In genomic region chr12:51950682-51951198, GRCh38 we compare ENCODE assay signal across 9 cellular contexts. TPM values are rescaled to one million over a fixed set of nuclear protein-coding genes. Genes with fewer than 3 reads are reported as not detected.
DNase-seq lines count a peak whose midpoint lies in the region; ATAC-seq and TF ChIP-seq lines count a peak whose summit lies in the region.
"Had no signal": no experiment of that assay in that cellular context is flagged by ENCODE, and none has a peak within 500 bp of the region (broad histone marks: within the 10 kb centered on the region; RNA-seq: fewer than 3 reads in every experiment).

No MANE protein-coding gene starts in this region.

- H3K4me1 Mint-ChIP-seq in natural killer cell, result peaks cover 12 to 30% of the 10 kb centered on the region in 2 donors

- H3K27ac Mint-ChIP-seq in natural killer cell, result peak overlapping the region; percentile 79 to 89

- peaks cover 9% of the 10 kb centered on the region for H3K4me1 ChIP-seq in colonic mucosa

- peak overlapping the region; percentile 63 for H3K4me3 ChIP-seq in AG09309 (ENCODE audit: control insufficient read depth, low read depth, low read length)
- peak overlapping the region; percentile 63 for H3K4me3 ChIP-seq in Jurkat, Clone E6-1 (ENCODE audit: low read length)
- peak overlapping the region; percentile 39 for H3K4me3 ChIP-seq in colonic mucosa

- peak overlapping the region; percentile 97 for H3K4me3 Mint-ChIP-seq in natural killer cell

- TF ChIP-seq CTCF in AG09309 (IDR thresholded peaks at IDR 0.05; ENCODE audit: control insufficient read depth, insufficient read depth, low read depth, low read length, missing control alignments) (no peak), colonic mucosa (IDR thresholded peaks at IDR 0.05) (no peak), natural killer cell (IDR thresholded peaks at IDR 0.05) (no peak)

- no peaks in the 10 kb centered on the region for H3K36me3 ChIP-seq in colonic mucosa

- H3K9me3 ChIP-seq in colonic mucosa, result no peaks in the 10 kb centered on the region

- H3K27ac ChIP-seq in colonic mucosa, result no peak overlapping the region

- DNase-seq in AG09309 (ENCODE audit: low read depth) (no peak), colonic mucosa (no peak), natural killer cell (no peak), RKO (ENCODE audit: low spot score) (no peak), T1000 (lab: John Stamatoyannopoulos, UW) (no peak)
- no peak for DNase-seq in Jurkat, Clone E6-1 (ENCODE audit: low read depth, low spot score)

- H3K36me3 Mint-ChIP-seq in natural killer cell, result no peaks in the 10 kb centered on the region

- no peaks in the 10 kb centered on the region for H3K9me3 Mint-ChIP-seq in natural killer cell

- H3K27me3 ChIP-seq in colonic mucosa, result no peaks in the 10 kb centered on the region

- ATAC-seq in natural killer cell (peak in 1 of 3 donors; percentile 9), GM18870 (IDR thresholded peaks at IDR 0.05; ENCODE audit: unreplicated experiment) (no peak), HG02571 (IDR thresholded peaks at IDR 0.05; ENCODE audit: unreplicated experiment) (no peak)

- H3K9ac ChIP-seq in colonic mucosa (ENCODE audit: low read depth in 2 of 2, low read length in 2 of 2), result peak overlapping the region; percentile 67 to 79

- peaks cover 17 to 20% of the 10 kb centered on the region in 2 donors for H3K27me3 Mint-ChIP-seq in natural killer cell (ENCODE audit: low read depth in 2 of 2)

- intact Hi-C loops in colonic mucosa (cut with DNase I), result no loop called here
- intact Hi-C loops in natural killer cell (cut with micrococcal nuclease), result no loop called here

RNA-seq across cellular contexts. Expression of gene ACVR1B, which starts 0.8 kb away (rescaled TPM):
- polyA plus RNA-seq in Jurkat, Clone E6-1 (2012; ENCODE audit: insufficient read depth, insufficient read length), result 16.4 TPM
- 10 to 100 TPM; 56.0 to 63.0 TPM for total RNA-seq in colonic mucosa
- 1 to 10 TPM; 5.9 to 9.6 (median 6.6) TPM for total RNA-seq in natural killer cell

RNA-seq across cellular contexts. Expression of gene ACVRL1, which starts 43.4 kb away (rescaled TPM):
- polyA plus RNA-seq in Jurkat, Clone E6-1 (2012; ENCODE audit: insufficient read depth, insufficient read length), result not detected
- 100 to 1,000 TPM; 121 to 162 TPM for total RNA-seq in colonic mucosa
- under 1 TPM in 1 of 3 donors, not detected in 2; 0.57 TPM for total RNA-seq in natural killer cell
- total RNA-seq: RPMI7951 had no signal

RNA-seq across cellular contexts. Expression of gene TAMALIN, which starts 56.0 kb away (rescaled TPM):
- polyA plus RNA-seq in Jurkat, Clone E6-1 (2012; ENCODE audit: insufficient read depth, insufficient read length), result 18.4 TPM
- total RNA-seq in colonic mucosa (10 to 100 TPM in 1 of 2 donors, 1 to 10 TPM in 1; 5.0 to 15.2 TPM), natural killer cell (100 to 1,000 TPM; 403 to 663 (median 424) TPM)

Comparison
In these comparisons a context has a peak if more than half of its experiments do, and no peak if none do; other contexts are left out.
1. RNA of gene ACVR1B, which starts 0.8 kb away (total RNA-seq): 56.0 to 63.0 TPM in colonic mucosa; 5.9 to 9.6 TPM in natural killer cell; every median in the first group is over 4 times any median in the second.
2. RNA of gene ACVRL1, which starts 43.4 kb away (total RNA-seq): 121 to 162 TPM in colonic mucosa; 0.57 TPM in natural killer cell; every median in the first group is over 10 times any median in the second.
3. RNA of gene TAMALIN, which starts 56.0 kb away (total RNA-seq): 403 to 663 TPM in natural killer cell; 5.0 to 15.2 TPM in colonic mucosa; every median in the first group is over 10 times any median in the second.
4. Peak in every context shown above with its lines, with median percentiles within 50 percentile points of each other: H3K4me3 ChIP-seq.